ENCODE assay signal across 10 cellular contexts in genomic region chr19:54462072-54462712, GRCh38. TPM values are rescaled to one million over a fixed set of nuclear protein-coding genes. Genes with fewer than 3 reads are reported as not detected.
A peak's percentile ranks its signal among the peaks of the same experiment; 100 is the strongest.
DNase-seq lines count a peak whose midpoint lies in the region; TF ChIP-seq lines count a peak whose summit lies in the region.
"Had no signal": no experiment of that assay in that cellular context is flagged by ENCODE, and none has a peak within 500 bp of the region (broad histone marks: within the 10 kb centered on the region; RNA-seq: fewer than 3 reads in every experiment).

No MANE protein-coding gene starts in this region.

- H3K27ac Mint-ChIP-seq in CD14-positive monocyte: peak overlapping the region; percentile 54 to 86 (median 70)
- H3K27ac Mint-ChIP-seq in nephron: peak overlapping the region; percentile 96 to 98 (median 97)

- H3K27me3 Mint-ChIP-seq in CD14-positive monocyte (ENCODE audit: low read depth in 3 of 3) (peaks cover 11 to 22% (median 21%) of the 10 kb centered on the region in 3 donors), nephron (ENCODE audit: low read depth) (peaks cover 4% of the 10 kb centered on the region)

- peaks cover 50% of the 10 kb centered on the region for H3K36me3 ChIP-seq in MG63

- intact Hi-C loops in CD14-positive monocyte (cut with micrococcal nuclease): loop anchor here in 1 of 2 donors (2.0 kb wide), 1 partner anchor 13 kb away; the partner anchor contains the start of gene LENG8

- DNase-seq in CD14-positive monocyte (ENCODE audit: low spot score): peak; percentile 50
- DNase-seq in MG63: peak; percentile 26
- no peak for DNase-seq in coronary artery (ENCODE audit: low spot score)
- DNase-seq in HCEC 1CT: no peak
- DNase-seq in globus pallidus (ENCODE audit: low spot score): no peak
- no peak for DNase-seq in stimulated activated CD8-positive, alpha-beta memory T cell treated with anti-CD3 and anti-CD28 coated beads, Interleukin-4, amount 100 ng/mL, for 48 hours
- no peak for DNase-seq in stimulated activated CD4-positive, alpha-beta T cell treated with anti-CD3 and anti-CD28 coated beads, Interleukin-1b, Interleukin-23, amount 100 ng/mL, for 48 hours

- H3K4me1 Mint-ChIP-seq in CD14-positive monocyte: peaks cover 32% of the 10 kb centered on the region
- H3K4me1 Mint-ChIP-seq in nephron: peaks cover 31% of the 10 kb centered on the region

- H3K4me3 ChIP-seq in MG63 (peak overlapping the region; percentile 61), coronary artery (peak overlapping the region; percentile 90)

- H3K27me3 ChIP-seq in MG63: no peaks in the 10 kb centered on the region

- H3K4me3 Mint-ChIP-seq in CD14-positive monocyte (peak overlapping the region in 1 of 2 donors; percentile 62), nephron (peak overlapping the region; percentile 68 to 86 (median 86))

- H3K9me3 Mint-ChIP-seq in CD14-positive monocyte: peaks cover 0 to 14% (median 9%) of the 10 kb centered on the region in 7 donors
- H3K9me3 Mint-ChIP-seq in nephron: no peaks in the 10 kb centered on the region

- no peak for TF ChIP-seq CTCF in CD14-positive monocyte (IDR thresholded peaks at IDR 0.05)
- TF ChIP-seq CTCF in coronary artery (IDR thresholded peaks at IDR 0.05): no peak
- TF ChIP-seq CTCF in nephron (IDR thresholded peaks at IDR 0.05; ENCODE audit: unreplicated experiment in 3 of 3): no peak

- H3K9me3 ChIP-seq in MG63: no peaks in the 10 kb centered on the region

- peaks cover 37 to 45% of the 10 kb centered on the region in 2 donors for H3K36me3 Mint-ChIP-seq in CD14-positive monocyte
- peaks cover 41% of the 10 kb centered on the region for H3K36me3 Mint-ChIP-seq in nephron (ENCODE audit: low read depth)

- peak overlapping the region; percentile 88 to 100 for H3K27ac ChIP-seq in coronary artery

RNA-seq across cellular contexts. Expression of gene LENG9, which starts 1.4 kb away (rescaled TPM):
- polyA plus RNA-seq in CD14-positive monocyte: under 1 TPM in 1 of 2 donors, not detected in 1; 0.15 TPM
- 8.6 and 12.4 TPM in 2 replicates for total RNA-seq in MG63 (2014; rRNA removed; shearing (Covaris generic); ENCODE audit: low replicate concordance)

RNA-seq across cellular contexts. Expression of gene CDC42EP5, which starts 10.9 kb away (rescaled TPM):
- not detected for polyA plus RNA-seq in CD14-positive monocyte
- total RNA-seq in MG63 (2014; rRNA removed; shearing (Covaris generic); ENCODE audit: low replicate concordance): 4.1 and 10.1 TPM in 2 replicates

RNA-seq across cellular contexts. Expression of gene LENG8, which starts 13.2 kb away (rescaled TPM):
- polyA plus RNA-seq in CD14-positive monocyte: 1 to 10 TPM; 3.6 to 5.8 TPM
- 5.2 and 6.6 TPM in 2 replicates for total RNA-seq in MG63 (2014; rRNA removed; shearing (Covaris generic); ENCODE audit: low replicate concordance)

RNA-seq across cellular contexts. Expression of gene LAIR2, which starts 40.4 kb away (rescaled TPM):
- under 1 TPM in 1 of 2 donors, not detected in 1; 0.38 TPM for polyA plus RNA-seq in CD14-positive monocyte
- total RNA-seq in MG63 (2014; rRNA removed; shearing (Covaris generic); ENCODE audit: low replicate concordance): not detected in 2 replicates
- total RNA-seq: temporal lobe had no signal
- polyA plus RNA-seq: aorta had no signal

RNA-seq across cellular contexts. Expression of gene TTYH1, which starts 46.9 kb away (rescaled TPM):
- not detected for polyA plus RNA-seq in CD14-positive monocyte
- not detected in 2 replicates for total RNA-seq in MG63 (2014; rRNA removed; shearing (Covaris generic); ENCODE audit: low replicate concordance)

Comparison
In these comparisons a context has a peak if more than half of its experiments do, and no peak if none do; other contexts are left out.
1. DNase-seq: peak in CD14-positive monocyte (single experiment) and MG63 (single experiment); none in coronary artery (single experiment), HCEC 1CT (single experiment), globus pallidus (single experiment), stimulated activated CD8-positive, alpha-beta memory T cell treated with anti-CD3 and anti-CD28 coated beads, Interleukin-4, amount 100 ng/mL, for 48 hours (single experiment) and stimulated activated CD4-positive, alpha-beta T cell treated with anti-CD3 and anti-CD28 coated beads, Interleukin-1b, Interleukin-23, amount 100 ng/mL, for 48 hours (single experiment).